Comparison of ENCODE assay signal across 1 cellular context in genomic region chr15:90994417-90995311, GRCh38.
TF ChIP-seq lines count a peak whose summit lies in the region.

Gene PRC1, minus strand, starts transcription at chr15:90994535. Its CDS starts 118 bp downstream, at chr15:90994417.

TF ChIP-seq in HepG2, 621 proteins besides CTCF, POLR2A, EP300 and RAD21 (continued from another document and continues in another):
- TF ChIP-seq HNF4G (IDR thresholded peaks at IDR 0.05; ENCODE audit: borderline replicate concordance, low read depth, low read length), result no peak
- TF ChIP-seq HNF4G (CRISPR knock-in tag; IDR thresholded peaks at IDR 0.05; ENCODE audit: borderline replicate concordance, low read depth), result no peak
- peak; percentile 30; the same call in 1 of the 2 replicates for TF ChIP-seq NR2C2 (CRISPR knock-in tag; IDR thresholded peaks at IDR 0.05; ENCODE audit: borderline replicate concordance)
- peak; percentile 92 for TF ChIP-seq SIN3B (IDR thresholded peaks at IDR 0.05; ENCODE audit: low read length)
- TF ChIP-seq, protein P1, sequence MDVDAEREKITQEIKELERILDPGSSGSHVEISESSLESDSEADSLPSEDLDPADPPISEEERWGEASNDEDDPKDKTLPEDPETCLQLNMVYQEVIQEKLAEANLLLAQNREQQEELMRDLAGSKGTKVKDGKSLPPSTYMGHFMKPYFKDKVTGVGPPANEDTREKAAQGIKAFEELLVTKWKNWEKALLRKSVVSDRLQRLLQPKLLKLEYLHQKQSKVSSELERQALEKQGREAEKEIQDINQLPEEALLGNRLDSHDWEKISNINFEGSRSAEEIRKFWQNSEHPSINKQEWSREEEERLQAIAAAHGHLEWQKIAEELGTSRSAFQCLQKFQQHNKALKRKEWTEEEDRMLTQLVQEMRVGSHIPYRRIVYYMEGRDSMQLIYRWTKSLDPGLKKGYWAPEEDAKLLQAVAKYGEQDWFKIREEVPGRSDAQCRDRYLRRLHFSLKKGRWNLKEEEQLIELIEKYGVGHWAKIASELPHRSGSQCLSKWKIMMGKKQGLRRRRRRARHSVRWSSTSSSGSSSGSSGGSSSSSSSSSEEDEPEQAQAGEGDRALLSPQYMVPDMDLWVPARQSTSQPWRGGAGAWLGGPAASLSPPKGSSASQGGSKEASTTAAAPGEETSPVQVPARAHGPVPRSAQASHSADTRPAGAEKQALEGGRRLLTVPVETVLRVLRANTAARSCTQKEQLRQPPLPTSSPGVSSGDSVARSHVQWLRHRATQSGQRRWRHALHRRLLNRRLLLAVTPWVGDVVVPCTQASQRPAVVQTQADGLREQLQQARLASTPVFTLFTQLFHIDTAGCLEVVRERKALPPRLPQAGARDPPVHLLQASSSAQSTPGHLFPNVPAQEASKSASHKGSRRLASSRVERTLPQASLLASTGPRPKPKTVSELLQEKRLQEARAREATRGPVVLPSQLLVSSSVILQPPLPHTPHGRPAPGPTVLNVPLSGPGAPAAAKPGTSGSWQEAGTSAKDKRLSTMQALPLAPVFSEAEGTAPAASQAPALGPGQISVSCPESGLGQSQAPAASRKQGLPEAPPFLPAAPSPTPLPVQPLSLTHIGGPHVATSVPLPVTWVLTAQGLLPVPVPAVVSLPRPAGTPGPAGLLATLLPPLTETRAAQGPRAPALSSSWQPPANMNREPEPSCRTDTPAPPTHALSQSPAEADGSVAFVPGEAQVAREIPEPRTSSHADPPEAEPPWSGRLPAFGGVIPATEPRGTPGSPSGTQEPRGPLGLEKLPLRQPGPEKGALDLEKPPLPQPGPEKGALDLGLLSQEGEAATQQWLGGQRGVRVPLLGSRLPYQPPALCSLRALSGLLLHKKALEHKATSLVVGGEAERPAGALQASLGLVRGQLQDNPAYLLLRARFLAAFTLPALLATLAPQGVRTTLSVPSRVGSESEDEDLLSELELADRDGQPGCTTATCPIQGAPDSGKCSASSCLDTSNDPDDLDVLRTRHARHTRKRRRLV (CRISPR knock-in tag; IDR thresholded peaks at IDR 0.05), result peak; percentile 68; the same call in 1 of the 2 replicates
- TF ChIP-seq ZMAT3 (CRISPR knock-in tag; conservative IDR thresholded peaks at IDR 0.05), result no peak
- TF ChIP-seq ZNF292 (CRISPR knock-in tag; IDR thresholded peaks at IDR 0.05; ENCODE audit: borderline replicate concordance, low read depth), result 0 out of 2 replicates have a peak, but pooled peaks have one; percentile 26
- no peak for TF ChIP-seq KIAA2018 (CRISPR knock-in tag; IDR thresholded peaks at IDR 0.05; ENCODE audit: borderline replicate concordance)
- peak; percentile 34; the same call in 1 of the 2 replicates for TF ChIP-seq ETV5 (CRISPR knock-in tag; IDR thresholded peaks at IDR 0.05; ENCODE audit: borderline replicate concordance)
- TF ChIP-seq FOXK1 (CRISPR knock-in tag; IDR thresholded peaks at IDR 0.05; ENCODE audit: borderline replicate concordance, low read depth), result peak; percentile 55; the same call in 1 of the 2 replicates
- peak; percentile 35; the same call in 1 of the 2 replicates for TF ChIP-seq ZNF607 (CRISPR knock-in tag; IDR thresholded peaks at IDR 0.05; ENCODE audit: borderline replicate concordance)
- peak; percentile 85; the same call in 1 of the 2 replicates for TF ChIP-seq IRF9 (CRISPR knock-in tag; IDR thresholded peaks at IDR 0.05; ENCODE audit: borderline replicate concordance)
- TF ChIP-seq SIX1 (CRISPR knock-in tag; IDR thresholded peaks at IDR 0.05; ENCODE audit: borderline replicate concordance), result no peak
- peak; percentile 97 for TF ChIP-seq HOXA3 (CRISPR knock-in tag; IDR thresholded peaks at IDR 0.05)
- TF ChIP-seq, protein P2, sequence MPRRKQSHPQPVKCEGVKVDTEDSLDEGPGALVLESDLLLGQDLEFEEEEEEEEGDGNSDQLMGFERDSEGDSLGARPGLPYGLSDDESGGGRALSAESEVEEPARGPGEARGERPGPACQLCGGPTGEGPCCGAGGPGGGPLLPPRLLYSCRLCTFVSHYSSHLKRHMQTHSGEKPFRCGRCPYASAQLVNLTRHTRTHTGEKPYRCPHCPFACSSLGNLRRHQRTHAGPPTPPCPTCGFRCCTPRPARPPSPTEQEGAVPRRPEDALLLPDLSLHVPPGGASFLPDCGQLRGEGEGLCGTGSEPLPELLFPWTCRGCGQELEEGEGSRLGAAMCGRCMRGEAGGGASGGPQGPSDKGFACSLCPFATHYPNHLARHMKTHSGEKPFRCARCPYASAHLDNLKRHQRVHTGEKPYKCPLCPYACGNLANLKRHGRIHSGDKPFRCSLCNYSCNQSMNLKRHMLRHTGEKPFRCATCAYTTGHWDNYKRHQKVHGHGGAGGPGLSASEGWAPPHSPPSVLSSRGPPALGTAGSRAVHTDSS (CRISPR knock-in tag; conservative IDR thresholded peaks at IDR 0.05), result no peak
- peak; percentile 75; the same call in 1 of the 2 replicates for TF ChIP-seq RFXAP (CRISPR knock-in tag; IDR thresholded peaks at IDR 0.05; ENCODE audit: borderline replicate concordance)
- TF ChIP-seq ZFAT (CRISPR knock-in tag; conservative IDR thresholded peaks at IDR 0.05), result no peak
- TF ChIP-seq ATM (IDR thresholded peaks at IDR 0.05; ENCODE audit: borderline replicate concordance), result no peak
- TF ChIP-seq ZFP62 (CRISPR knock-in tag; IDR thresholded peaks at IDR 0.05), result no peak
- no peak for TF ChIP-seq JDP2 (CRISPR knock-in tag; IDR thresholded peaks at IDR 0.05; ENCODE audit: borderline replicate concordance)
- peak; percentile 58; the same call in 1 of the 2 replicates for TF ChIP-seq PHF21A (CRISPR knock-in tag; IDR thresholded peaks at IDR 0.05)
- TF ChIP-seq, protein P3, sequence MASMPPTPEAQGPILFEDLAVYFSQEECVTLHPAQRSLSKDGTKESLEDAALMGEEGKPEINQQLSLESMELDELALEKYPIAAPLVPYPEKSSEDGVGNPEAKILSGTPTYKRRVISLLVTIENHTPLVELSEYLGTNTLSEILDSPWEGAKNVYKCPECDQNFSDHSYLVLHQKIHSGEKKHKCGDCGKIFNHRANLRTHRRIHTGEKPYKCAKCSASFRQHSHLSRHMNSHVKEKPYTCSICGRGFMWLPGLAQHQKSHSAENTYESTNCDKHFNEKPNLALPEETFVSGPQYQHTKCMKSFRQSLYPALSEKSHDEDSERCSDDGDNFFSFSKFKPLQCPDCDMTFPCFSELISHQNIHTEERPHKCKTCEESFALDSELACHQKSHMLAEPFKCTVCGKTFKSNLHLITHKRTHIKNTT (CRISPR knock-in tag; IDR thresholded peaks at IDR 0.05), result no peak
- TF ChIP-seq MIER2 (CRISPR knock-in tag; IDR thresholded peaks at IDR 0.05), result no peak
- TF ChIP-seq CENPBD1 (CRISPR knock-in tag; IDR thresholded peaks at IDR 0.05; ENCODE audit: borderline replicate concordance, low read depth), result peak; percentile 70; the same call in 1 of the 2 replicates
- TF ChIP-seq, protein P4, sequence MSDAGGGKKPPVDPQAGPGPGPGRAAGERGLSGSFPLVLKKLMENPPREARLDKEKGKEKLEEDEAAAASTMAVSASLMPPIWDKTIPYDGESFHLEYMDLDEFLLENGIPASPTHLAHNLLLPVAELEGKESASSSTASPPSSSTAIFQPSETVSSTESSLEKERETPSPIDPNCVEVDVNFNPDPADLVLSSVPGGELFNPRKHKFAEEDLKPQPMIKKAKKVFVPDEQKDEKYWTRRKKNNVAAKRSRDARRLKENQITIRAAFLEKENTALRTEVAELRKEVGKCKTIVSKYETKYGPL (CRISPR knock-in tag; IDR thresholded peaks at IDR 0.05), result no peak
- 0 out of 2 replicates have a peak, but pooled peaks have one; percentile 61 for TF ChIP-seq ZBTB42 (CRISPR knock-in tag; IDR thresholded peaks at IDR 0.05)
- 0 out of 2 replicates have a peak, but pooled peaks have one; percentile 21 for TF ChIP-seq KLF9 (CRISPR knock-in tag; IDR thresholded peaks at IDR 0.05; ENCODE audit: low read depth)
- peak; percentile 74; the same call in 1 of the 2 replicates for TF ChIP-seq ZNF792 (CRISPR knock-in tag; IDR thresholded peaks at IDR 0.05)
- 0 out of 2 replicates have a peak, but pooled peaks have one; percentile 47 for TF ChIP-seq ZKSCAN8 (CRISPR knock-in tag; IDR thresholded peaks at IDR 0.05; ENCODE audit: borderline replicate concordance)
- TF ChIP-seq ARHGAP35 (CRISPR knock-in tag; IDR thresholded peaks at IDR 0.05; ENCODE audit: borderline replicate concordance), result no peak; the same call in 1 of the 2 replicates
- TF ChIP-seq MED1 (CRISPR knock-in tag; IDR thresholded peaks at IDR 0.05), result peak; percentile 64; the same call in 1 of the 2 replicates
- TF ChIP-seq ATF7-NPFF (CRISPR knock-in tag; IDR thresholded peaks at IDR 0.05; ENCODE audit: low read depth), result peak; percentile 76; the same call in 1 of the 2 replicates
- TF ChIP-seq, protein P5, sequence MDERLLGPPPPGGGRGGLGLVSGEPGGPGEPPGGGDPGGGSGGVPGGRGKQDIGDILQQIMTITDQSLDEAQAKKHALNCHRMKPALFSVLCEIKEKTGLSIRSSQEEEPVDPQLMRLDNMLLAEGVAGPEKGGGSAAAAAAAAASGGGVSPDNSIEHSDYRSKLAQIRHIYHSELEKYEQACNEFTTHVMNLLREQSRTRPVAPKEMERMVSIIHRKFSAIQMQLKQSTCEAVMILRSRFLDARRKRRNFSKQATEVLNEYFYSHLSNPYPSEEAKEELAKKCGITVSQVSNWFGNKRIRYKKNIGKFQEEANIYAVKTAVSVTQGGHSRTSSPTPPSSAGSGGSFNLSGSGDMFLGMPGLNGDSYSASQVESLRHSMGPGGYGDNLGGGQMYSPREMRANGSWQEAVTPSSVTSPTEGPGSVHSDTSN (CRISPR knock-in tag; IDR thresholded peaks at IDR 0.05), result peak; percentile 99
- no peak for TF ChIP-seq GPN1 (CRISPR knock-in tag; IDR thresholded peaks at IDR 0.05; ENCODE audit: borderline replicate concordance)
- no peak for TF ChIP-seq NR2F1 (CRISPR knock-in tag; IDR thresholded peaks at IDR 0.05)
- TF ChIP-seq ZBTB3 (CRISPR knock-in tag; IDR thresholded peaks at IDR 0.05; ENCODE audit: borderline replicate concordance, low read depth), result 0 out of 2 replicates have a peak, but pooled peaks have one; percentile 39
- TF ChIP-seq ZNF34 (CRISPR knock-in tag; IDR thresholded peaks at IDR 0.05; ENCODE audit: borderline replicate concordance), result peak; percentile 61; the same call in 1 of the 2 replicates
- no peak for TF ChIP-seq RAD51 (IDR thresholded peaks at IDR 0.05; ENCODE audit: borderline replicate concordance)
- no peak for TF ChIP-seq ZNF841 (CRISPR knock-in tag; IDR thresholded peaks at IDR 0.05; ENCODE audit: borderline replicate concordance)
- TF ChIP-seq CBX5 (CRISPR knock-in tag; IDR thresholded peaks at IDR 0.05; ENCODE audit: borderline replicate concordance), result no peak; the same call in 1 of the 2 replicates
- no peak for TF ChIP-seq ZFP1 (CRISPR knock-in tag; IDR thresholded peaks at IDR 0.05)
- TF ChIP-seq DMAP1 (CRISPR knock-in tag; IDR thresholded peaks at IDR 0.05), result peak; percentile 93
- TF ChIP-seq ADNP (CRISPR knock-in tag; IDR thresholded peaks at IDR 0.05), result no peak
- peak; percentile 88; the same call in 1 of the 2 replicates for TF ChIP-seq ZNF782 (CRISPR knock-in tag; IDR thresholded peaks at IDR 0.05; ENCODE audit: borderline replicate concordance)
